In the genomic region with DNA sequence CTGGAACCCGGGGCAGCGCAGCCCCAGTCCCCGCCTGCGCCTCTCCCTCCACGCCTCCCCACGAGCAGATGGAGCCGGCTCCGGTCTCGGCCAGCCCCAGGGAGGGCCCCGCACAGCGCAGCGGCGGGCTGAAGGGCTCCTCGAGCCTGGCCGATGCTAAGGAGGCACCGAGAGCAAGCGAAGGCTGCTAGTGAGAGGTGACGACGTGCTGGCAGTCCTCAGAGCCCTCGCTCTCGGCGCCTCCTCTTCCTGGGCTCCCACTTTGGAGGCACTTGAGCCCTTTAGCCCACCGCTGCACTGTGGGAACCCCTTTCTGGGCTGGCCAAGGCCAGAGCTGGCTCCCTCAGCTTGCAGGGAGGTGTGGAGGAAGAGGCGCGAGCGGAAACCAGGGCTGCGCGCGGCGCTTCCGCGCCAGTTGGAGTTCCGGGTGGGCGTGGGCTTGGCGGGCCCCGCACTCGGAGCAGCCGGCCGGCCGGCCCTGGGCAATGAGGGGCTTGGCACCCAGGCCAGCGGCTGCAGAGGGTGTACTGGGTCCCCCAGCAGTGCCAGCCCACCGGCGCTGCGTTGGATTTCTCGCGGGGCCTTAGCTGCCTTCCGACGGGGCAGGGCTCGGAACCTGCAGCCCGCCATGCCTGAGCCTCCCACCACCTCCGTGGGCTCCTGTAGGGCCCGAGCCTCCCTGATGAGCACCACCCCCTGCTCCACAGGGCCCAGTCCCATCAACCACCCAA, we compare ENCODE assay signal across 8 cellular contexts. TPM values are rescaled to one million over a fixed set of nuclear protein-coding genes. Genes with fewer than 3 reads are reported as not detected.
DNase-seq lines count a peak whose midpoint lies in the region; ATAC-seq, FAIRE-seq and TF ChIP-seq lines count a peak whose summit lies in the region.

No MANE protein-coding gene starts in this region.

- H3K27me3 Mint-ChIP-seq in CD4-positive, CD25-positive, alpha-beta regulatory T cell, result no peaks in the 10 kb centered on the region

- H3K9ac ChIP-seq in mucosa of rectum (ENCODE audit: low read depth in 1 of 2, low read length in 2 of 2), result peak overlapping the region; percentile 41 to 84

- no peak for FAIRE-seq in D721Med (lab: Jason Lieb, UNC)

- H3K4me1 ChIP-seq in CD4-positive, CD25-positive, alpha-beta regulatory T cell (ENCODE audit: control insufficient read depth, insufficient read depth, low read length, poor library complexity, severe bottlenecking), result peaks cover 27% of the 10 kb centered on the region
- peaks cover 14 to 20% of the 10 kb centered on the region in 2 donors for H3K4me1 ChIP-seq in mucosa of rectum (ENCODE audit: control insufficient read depth in 2 of 2, insufficient read depth in 2 of 2, low read length in 2 of 2)

- H3K36me3 ChIP-seq in CD4-positive, CD25-positive, alpha-beta regulatory T cell (ENCODE audit: control insufficient read depth, insufficient read depth, low read length), result no peaks in the 10 kb centered on the region
- H3K36me3 ChIP-seq in mucosa of rectum (ENCODE audit: control insufficient read depth in 2 of 2, insufficient read depth in 2 of 2, low read length in 2 of 2), result peaks cover 5 to 7% of the 10 kb centered on the region in 2 donors

- H3K27ac ChIP-seq in CD4-positive, CD25-positive, alpha-beta regulatory T cell (ENCODE audit: insufficient read depth, low read length, poor library complexity, severe bottlenecking), result peak overlapping the region; percentile 74
- H3K27ac ChIP-seq in coronary artery (peak overlapping the region; percentile 72 to 85), mucosa of rectum (ENCODE audit: low read depth in 2 of 2, low read length in 2 of 2) (peak overlapping the region; percentile 84 to 89), substantia nigra (ENCODE audit: low read depth, low read length, poor library complexity, severe bottlenecking) (peak overlapping the region; percentile 21)

- peak overlapping the region; percentile 79 to 94 (median 88) for H3K27ac Mint-ChIP-seq in CD4-positive, CD25-positive, alpha-beta regulatory T cell

- H3K4me3 Mint-ChIP-seq in CD4-positive, CD25-positive, alpha-beta regulatory T cell, result peak overlapping the region; percentile 93 to 99 (median 94)

- peak; percentile 52 to 54 for ATAC-seq in CD4-positive, CD25-positive, alpha-beta regulatory T cell (ENCODE audit: low read depth in 2 of 2)
- peak; percentile 37 for ATAC-seq in HG03175 (IDR thresholded peaks at IDR 0.05; ENCODE audit: unreplicated experiment)

- H3K9me3 Mint-ChIP-seq in CD4-positive, CD25-positive, alpha-beta regulatory T cell, result peaks cover 0 to 9% (median 0%) of the 10 kb centered on the region in 7 donors

- H3K4me3 ChIP-seq in CD4-positive, CD25-positive, alpha-beta regulatory T cell (ENCODE audit: low read depth, low read length), result peak overlapping the region; percentile 57
- peak overlapping the region; percentile 71 for H3K4me3 ChIP-seq in coronary artery
- H3K4me3 ChIP-seq in mucosa of rectum (ENCODE audit: low read length in 2 of 2), result peak overlapping the region; percentile 67 to 77

- DNase-seq in CD4-positive, CD25-positive, alpha-beta regulatory T cell, result peak; percentile 56 to 74 (median 72)
- peak; percentile 24 to 38 for DNase-seq in activated CD4-positive, alpha-beta T cell treated with anti-CD3 and anti-CD28 coated beads for 24 hours (ENCODE audit: low read depth in 2 of 2)
- DNase-seq in coronary artery (ENCODE audit: low spot score), result peak; percentile 74
- DNase-seq in substantia nigra (lab: John Stamatoyannopoulos, UW), result peak in 15 of 49 donors; percentile 3 to 41 (median 15)
- DNase-seq in NCI-H82 (lab: John Stamatoyannopoulos, UW), result no peak
- no peak for DNase-seq in D721Med (ENCODE audit: insufficient read length, low spot score)

- H3K4me1 Mint-ChIP-seq in CD4-positive, CD25-positive, alpha-beta regulatory T cell, result peaks cover 12 to 54% (median 37%) of the 10 kb centered on the region in 4 donors

- TF ChIP-seq CTCF in coronary artery (IDR thresholded peaks at IDR 0.05), result no peak
- no peak for TF ChIP-seq CTCF in D721Med (IDR thresholded peaks at IDR 0.05; ENCODE audit: insufficient read depth, missing control alignments)

- no peaks in the 10 kb centered on the region for H3K36me3 Mint-ChIP-seq in CD4-positive, CD25-positive, alpha-beta regulatory T cell

- H3K27me3 ChIP-seq in CD4-positive, CD25-positive, alpha-beta regulatory T cell (ENCODE audit: control insufficient read depth, insufficient read depth, low read length), result no peaks in the 10 kb centered on the region
- H3K27me3 ChIP-seq in mucosa of rectum (ENCODE audit: control insufficient read depth in 2 of 2, insufficient read depth in 2 of 2, low read length in 2 of 2), result no peaks in the 10 kb centered on the region

- no peaks in the 10 kb centered on the region for H3K9me3 ChIP-seq in CD4-positive, CD25-positive, alpha-beta regulatory T cell (ENCODE audit: control insufficient read depth in 2 of 2, low read length in 2 of 2)
- no peaks in the 10 kb centered on the region for H3K9me3 ChIP-seq in mucosa of rectum (ENCODE audit: control insufficient read depth in 2 of 2, low read length in 2 of 2)

RNA-seq across cellular contexts. Expression of a gene that starts 2.5 kb away (rescaled TPM):
- 15.7 TPM for total RNA-seq in CD4-positive, CD25-positive, alpha-beta regulatory T cell
- polyA plus RNA-seq in CD4-positive, CD25-positive, alpha-beta regulatory T cell, result 100 to 1,000 TPM in 1 of 4 donors, 10 to 100 TPM in 3; 83.7 to 172 (median 89.2) TPM

RNA-seq across cellular contexts. Expression of a gene that starts 25.6 kb away (rescaled TPM):
- 6.0 TPM for total RNA-seq in CD4-positive, CD25-positive, alpha-beta regulatory T cell
- 10 to 100 TPM; 12.2 to 14.4 (median 13.9) TPM for polyA plus RNA-seq in CD4-positive, CD25-positive, alpha-beta regulatory T cell

RNA-seq across cellular contexts. Expression of a gene that starts 26.0 kb away (rescaled TPM):
- not detected for total RNA-seq in CD4-positive, CD25-positive, alpha-beta regulatory T cell
- 1 to 10 TPM in 2 of 4 donors, under 1 TPM in 1, not detected in 1; 0.68 to 2.6 (median 2.3) TPM for polyA plus RNA-seq in CD4-positive, CD25-positive, alpha-beta regulatory T cell

RNA-seq across cellular contexts. Expression of a gene that starts 27.2 kb away (rescaled TPM):
- 48.8 TPM for total RNA-seq in CD4-positive, CD25-positive, alpha-beta regulatory T cell
- 100 to 1,000 TPM; 177 to 219 (median 209) TPM for polyA plus RNA-seq in CD4-positive, CD25-positive, alpha-beta regulatory T cell

Comparison
In these comparisons a context has a peak if more than half of its experiments do, and no peak if none do; other contexts are left out.
1. DNase-seq: peak in CD4-positive, CD25-positive, alpha-beta regulatory T cell (3 of 3), activated CD4-positive, alpha-beta T cell treated with anti-CD3 and anti-CD28 coated beads for 24 hours (2 of 2) and coronary artery (single experiment); none in NCI-H82 (single experiment) and D721Med (single experiment).
2. H3K27ac ChIP-seq: peak in every context shown above with its lines; median percentile 86 in mucosa of rectum; 78 in coronary artery; 74 in CD4-positive, CD25-positive, alpha-beta regulatory T cell; 21 in substantia nigra.
3. Peak in every context shown above with its lines, with median percentiles within 50 percentile points of each other: H3K4me3 ChIP-seq.